14 cellular contexts compared by ENCODE assay signal in the genomic region with DNA sequence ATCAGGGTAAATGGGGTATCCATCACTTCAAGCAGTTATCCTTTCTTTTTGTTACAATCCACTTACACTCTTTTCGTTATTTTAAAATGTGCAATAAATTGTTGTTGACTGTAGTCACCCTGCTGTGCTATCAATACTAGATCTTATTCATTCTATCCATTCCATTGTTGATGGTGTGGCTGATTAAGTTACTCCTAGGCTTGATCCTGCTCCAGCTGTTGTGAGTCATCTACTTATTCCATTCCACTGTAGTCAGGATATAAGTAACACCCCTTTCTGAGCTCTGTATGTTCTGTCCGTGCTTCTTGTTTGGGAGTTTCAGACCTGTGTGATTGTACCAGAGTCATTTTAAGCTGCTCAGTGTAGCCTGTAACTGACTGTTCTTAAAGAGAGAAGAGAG.
A peak's percentile ranks its signal among the peaks of the same experiment; 100 is the strongest.
DNase-seq lines count a peak whose midpoint lies in the region; ATAC-seq and TF ChIP-seq lines count a peak whose summit lies in the region.
"Had no signal": no experiment of that assay in that cellular context is flagged by ENCODE, and none has a peak within 500 bp of the region (broad histone marks: within the 10 kb centered on the region; RNA-seq: fewer than 3 reads in every experiment).

No MANE protein-coding gene starts in this region.

- H4K8ac ChIP-seq in trophoblast cell (ENCODE audit: low read depth, low read length) = no peak overlapping the region

- no peak overlapping the region for H3K14ac ChIP-seq in trophoblast cell (ENCODE audit: low read length)

- H2BK5ac ChIP-seq in trophoblast cell (ENCODE audit: low read depth, low read length, poor library complexity) = no peak overlapping the region

- H3K4me1 ChIP-seq in PC-9 (replicated peaks; ENCODE audit: insufficient read depth) = no peaks in the 10 kb centered on the region
- no peaks in the 10 kb centered on the region for H3K4me1 ChIP-seq in trophoblast cell (ENCODE audit: control insufficient read depth in 1 of 2, insufficient read depth in 2 of 2, low read length in 2 of 2)
- H3K4me1 ChIP-seq: gastroesophageal sphincter, sigmoid colon had no signal

- no peak overlapping the region for H3K18ac ChIP-seq in trophoblast cell (ENCODE audit: low read length)

- H3K4me3 ChIP-seq in PC-9 (no peak overlapping the region), epithelial cell of esophagus (ENCODE audit: low read length) (no peak overlapping the region), trophoblast cell (ENCODE audit: low read depth, low read length) (no peak overlapping the region)
- H3K4me3 ChIP-seq: gastroesophageal sphincter, K562, sigmoid colon had no signal

- H3K27me3 ChIP-seq in PC-9 (ENCODE audit: insufficient read depth, low read depth) = no peaks in the 10 kb centered on the region
- H3K27me3 ChIP-seq in trophoblast cell (ENCODE audit: insufficient read depth, low read length) = no peaks in the 10 kb centered on the region
- H3K27me3 ChIP-seq: gastroesophageal sphincter, sigmoid colon had no signal

- H2BK120ac ChIP-seq in trophoblast cell (ENCODE audit: insufficient read depth, low read length, poor library complexity) = no peak overlapping the region

- H3K27ac ChIP-seq in PC-9 (no peak overlapping the region), trophoblast cell (ENCODE audit: low read depth, low read length) (no peak overlapping the region)
- H3K27ac ChIP-seq: gastroesophageal sphincter, sigmoid colon had no signal

- H3K23ac ChIP-seq in trophoblast cell (ENCODE audit: low read length) = no peak overlapping the region

- H4K20me1 ChIP-seq in PC-9 (ENCODE audit: insufficient read depth) = no peaks in the 10 kb centered on the region

- no peak overlapping the region for H3K4ac ChIP-seq in trophoblast cell (ENCODE audit: low read depth, low read length)

- no peak overlapping the region for H3K4me3 Mint-ChIP-seq in activated CD4-positive, alpha-beta T cell treated with anti-CD3 and anti-CD28 coated beads for 36 hours
- H3K4me3 Mint-ChIP-seq: activated CD8-positive, alpha-beta memory T cell treated with anti-CD3 and anti-CD28 coated beads, Interleukin-2, amount 10 ng/mL, durations not matched to agents 7 days and 5 days had no signal

- H2AFZ ChIP-seq in PC-9 (no peak overlapping the region), trophoblast cell (ENCODE audit: insufficient read depth, low read length, poor library complexity) (no peak overlapping the region)

- no peak overlapping the region for H3K27ac Mint-ChIP-seq in activated CD4-positive, alpha-beta T cell treated with anti-CD3 and anti-CD28 coated beads for 36 hours
- H3K27ac Mint-ChIP-seq: activated CD8-positive, alpha-beta memory T cell treated with anti-CD3 and anti-CD28 coated beads, Interleukin-2, amount 10 ng/mL, durations not matched to agents 7 days and 5 days had no signal

- no peak for ATAC-seq in activated CD4-positive, alpha-beta T cell treated with anti-CD3 and anti-CD28 coated beads for 36 hours
- no peak for ATAC-seq in GM21576 (IDR thresholded peaks at IDR 0.05; ENCODE audit: unreplicated experiment)
- ATAC-seq in left cardiac atrium = no peak
- ATAC-seq: activated CD8-positive, alpha-beta memory T cell treated with anti-CD3 and anti-CD28 coated beads, Interleukin-2, amount 10 ng/mL, durations not matched to agents 7 days and 5 days; gastroesophageal sphincter; K562 had no signal

- intact Hi-C loops in PC-9 (cut with micrococcal nuclease; ENCODE audit: unreplicated experiment) (no loop called here), cardiac septum (cut with DNase I) (no loop called here), left cardiac atrium (cut with DNase I) (no loop called here)
- intact Hi-C loops in activated CD4-positive, alpha-beta T cell treated with anti-CD3 and anti-CD28 coated beads for 36 hours (cut with DNase I, micrococcal nuclease) = no loop called here

- H3K36me3 ChIP-seq in PC-9 (ENCODE audit: low read depth) = no peaks in the 10 kb centered on the region
- no peaks in the 10 kb centered on the region for H3K36me3 ChIP-seq in trophoblast cell (ENCODE audit: control insufficient read depth in 1 of 2, insufficient read depth in 2 of 2, low read length in 2 of 2)

- TF ChIP-seq CTCF in PC-9 (conservative IDR thresholded peaks at IDR 0.05) (no peak), epithelial cell of esophagus (IDR thresholded peaks at IDR 0.05; ENCODE audit: insufficient read depth, low read depth, low read length, missing control alignments) (no peak)

- no peaks in the 10 kb centered on the region for H3F3A ChIP-seq in PC-9 (ENCODE audit: insufficient read depth, low read depth)

- H3K79me2 ChIP-seq in PC-9 (ENCODE audit: low read depth) = no peaks in the 10 kb centered on the region
- H3K79me2 ChIP-seq in trophoblast cell (ENCODE audit: control insufficient read depth, insufficient read depth, low read length, poor library complexity) = no peaks in the 10 kb centered on the region

- H3K9me3 ChIP-seq in PC-9 (ENCODE audit: insufficient read depth, low read depth) (no peaks in the 10 kb centered on the region), trophoblast cell (ENCODE audit: insufficient read depth, low read depth, low read length) (no peaks in the 10 kb centered on the region)
- H3K9me3 ChIP-seq: gastroesophageal sphincter, sigmoid colon had no signal

- H4K12ac ChIP-seq in trophoblast cell (ENCODE audit: low read depth, low read length) = no peak overlapping the region

- WGBS in trophoblast cell (ENCODE audit: extremely low coverage, insufficient coverage, insufficient read length) = no CpG with 5 or more reads among the region's 2 CpGs

- H3K79me1 ChIP-seq in trophoblast cell (ENCODE audit: low read length) = no peaks in the 10 kb centered on the region

- no peaks in the 10 kb centered on the region for H3K9me2 ChIP-seq in PC-9 (ENCODE audit: insufficient read depth)

- POLR2A ChIA-PET in PC-9 (lab: Charles Lee; ENCODE audit: unreplicated experiment) = no interaction called here
- POLR2A ChIA-PET in activated CD4-positive, alpha-beta T cell treated with anti-CD3 and anti-CD28 coated beads for 36 hours (lab: Charles Lee) = no interaction called here

- no peak overlapping the region for H3K9ac ChIP-seq in trophoblast cell (ENCODE audit: low read length)

- no peaks in the 10 kb centered on the region for H3K36me3 Mint-ChIP-seq in activated CD4-positive, alpha-beta T cell treated with anti-CD3 and anti-CD28 coated beads for 36 hours (ENCODE audit: low read depth)
- H3K36me3 Mint-ChIP-seq: activated CD8-positive, alpha-beta memory T cell treated with anti-CD3 and anti-CD28 coated beads, Interleukin-2, amount 10 ng/mL, durations not matched to agents 7 days and 5 days had no signal

- no peak overlapping the region for H4K91ac ChIP-seq in trophoblast cell (ENCODE audit: low read depth, low read length)

- CTCF ChIA-PET in PC-9 (lab: Charles Lee) = no interaction called here
- CTCF ChIA-PET in activated CD4-positive, alpha-beta T cell treated with anti-CD3 and anti-CD28 coated beads for 36 hours (lab: Charles Lee) = interaction anchor here (0.5 kb wide), 1 partner anchor 637 kb away, joined by 4 read pairs; no protein-coding TSS in a partner anchor

- peaks cover 2% of the 10 kb centered on the region for H3K4me1 Mint-ChIP-seq in activated CD4-positive, alpha-beta T cell treated with anti-CD3 and anti-CD28 coated beads for 36 hours
- H3K4me1 Mint-ChIP-seq: activated CD8-positive, alpha-beta memory T cell treated with anti-CD3 and anti-CD28 coated beads, Interleukin-2, amount 10 ng/mL, durations not matched to agents 7 days and 5 days had no signal

- no peak overlapping the region for H2BK12ac ChIP-seq in trophoblast cell (ENCODE audit: low read length)

- BruUV-seq in PC-9 (replicated peaks; lab: Mats Ljungman, UMichigan) = no TSS peak

- H3K9me3 Mint-ChIP-seq in activated CD4-positive, alpha-beta T cell treated with anti-CD3 and anti-CD28 coated beads for 36 hours (ENCODE audit: low read depth) = no peaks in the 10 kb centered on the region

- 0 out of 2 replicates have a peak overlapping the region, but pooled peaks have one; percentile 26 for H3K4me2 ChIP-seq in PC-9
- no peak overlapping the region for H3K4me2 ChIP-seq in trophoblast cell (ENCODE audit: low read length)

- DNase-seq in EH (ENCODE audit: low read depth) (peak; percentile 98), PC-9 (peak in 1 of 2 experiments; percentile 72), epithelial cell of esophagus (ENCODE audit: low read depth) (peak; percentile 88), trophoblast cell (peak; percentile 77 to 91), cardiac septum (ENCODE audit: low spot score) (no peak), left cardiac atrium (no peak)
- no peak for DNase-seq in activated CD4-positive, alpha-beta T cell treated with anti-CD3 and anti-CD28 coated beads for 36 hours
- DNase-seq: activated CD8-positive, alpha-beta memory T cell treated with anti-CD3 and anti-CD28 coated beads, Interleukin-2, amount 10 ng/mL, durations not matched to agents 7 days and 5 days; aorta; NCI-H526; sigmoid colon had no signal

- no peaks in the 10 kb centered on the region for H3K27me3 Mint-ChIP-seq in activated CD4-positive, alpha-beta T cell treated with anti-CD3 and anti-CD28 coated beads for 36 hours
- H3K27me3 Mint-ChIP-seq: activated CD8-positive, alpha-beta memory T cell treated with anti-CD3 and anti-CD28 coated beads, Interleukin-2, amount 10 ng/mL, durations not matched to agents 7 days and 5 days had no signal

- no peak overlapping the region for H2AK5ac ChIP-seq in trophoblast cell (ENCODE audit: low read length)

Comparison
In these comparisons a context has a peak if more than half of its experiments do, and no peak if none do; other contexts are left out.
1. DNase-seq: peak in EH (single experiment), epithelial cell of esophagus (single experiment) and trophoblast cell (2 of 2); none in activated CD4-positive, alpha-beta T cell treated with anti-CD3 and anti-CD28 coated beads for 36 hours (single experiment), cardiac septum (single experiment) and left cardiac atrium (single experiment).